Comparison of ENCODE assay signal across 8 cellular contexts in the genomic region with DNA sequence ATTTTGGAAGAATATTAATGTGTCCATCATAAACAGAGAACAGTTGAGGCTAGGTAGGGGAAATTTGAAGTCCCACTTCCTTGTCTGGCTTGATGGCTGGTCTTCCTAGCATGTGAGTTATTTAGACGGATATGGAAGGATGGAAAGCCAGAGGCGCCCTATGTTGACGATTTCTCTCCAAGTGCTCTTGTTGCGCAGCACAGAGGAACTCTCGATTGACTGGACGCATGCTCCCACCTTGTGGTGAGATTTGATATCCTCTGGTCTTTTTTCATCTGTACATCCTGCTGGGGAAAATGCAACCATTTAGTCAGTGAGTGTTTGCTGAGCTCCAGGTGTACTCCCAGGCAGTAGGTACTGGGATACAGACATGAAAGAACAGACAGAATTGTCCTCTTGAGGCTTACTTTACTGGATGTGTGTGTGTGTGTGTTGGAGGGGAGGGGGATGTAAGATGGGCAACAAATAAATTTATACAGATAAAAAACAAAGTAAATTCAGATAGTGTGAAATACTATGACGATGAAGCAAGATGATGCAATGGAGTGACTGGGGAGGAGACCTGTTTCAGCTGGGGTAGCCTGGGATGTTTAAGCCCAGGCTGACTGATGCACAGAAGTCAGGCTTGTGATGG.
DNase-seq lines count a peak whose midpoint lies in the region; ATAC-seq, FAIRE-seq and TF ChIP-seq lines count a peak whose summit lies in the region.

No MANE protein-coding gene starts in this region.

- peak; percentile 75 to 80 for TF ChIP-seq RAD21 in K562 (CRISPR knock-in tag; conservative IDR thresholded peaks at IDR 0.05 in 1 of 2, IDR thresholded peaks at IDR 0.05 in 1 of 2)

- H3K9ac ChIP-seq in K562 (ENCODE audit: insufficient read depth in 1 of 2, low read depth in 2 of 2, low read length in 2 of 2): no peak overlapping the region

- POLR2A ChIA-PET in Panc1 (lab: Charles Lee) (no interaction called here), K562 (lab: Yijun Ruan, JAX) (no interaction called here)

- no peaks in the 10 kb centered on the region for H4K20me1 ChIP-seq in K562 (replicated peaks; ENCODE audit: control insufficient read depth, insufficient read depth, low read length)

- TF ChIP-seq CTCF in LNCAP (IDR thresholded peaks at IDR 0.05) (peak; percentile 54), Panc1 (IDR thresholded peaks at IDR 0.05) (peak; percentile 78), K562 (IDR thresholded peaks at IDR 0.05 in 2 of 3, conservative IDR thresholded peaks at IDR 0.05 in 1 of 3; ENCODE audit: insufficient read depth in 2 of 3, low read depth in 1 of 3, low read length in 3 of 3) (peak; percentile 51 to 68 (median 53); a peak in 5 of 6 replicates)

- no peak for TF ChIP-seq EP300 in K562 (IDR thresholded peaks at IDR 0.05; ENCODE audit: low read length)

- H3K9me1 ChIP-seq in K562 (ENCODE audit: control insufficient read depth, insufficient read depth, low read length): no peaks in the 10 kb centered on the region

- CTCF ChIA-PET in Panc1 (lab: Charles Lee) (no interaction called here), K562 (lab: Yijun Ruan, JAX; ENCODE audit: low intra/inter-chr PET ratio) (interaction anchor here (1.2 kb wide), 1 partner anchor 315 kb away, joined by 5 read pairs; no protein-coding TSS in a partner anchor)

- H2AFZ ChIP-seq in K562 (ENCODE audit: low read depth, low read length): no peak overlapping the region

- no peaks in the 10 kb centered on the region for H3K79me2 ChIP-seq in K562 (ENCODE audit: control insufficient read depth, insufficient read depth, low read length)

- WGBS in K562 (ENCODE audit: insufficient coverage, low coverage, missing lambda C conversion rate): 0% methylated on average over 7 of the region's 7 CpGs
- no CpG with 5 or more reads among the region's 7 CpGs for WGBS in iPS DF 6.9 (ENCODE audit: insufficient coverage, insufficient read length)

- DNase-seq in activated T-cell treated with anti-CD3 and anti-CD28 coated beads for 48 hours (ENCODE audit: low read depth) (peak; percentile 15), activated T-cell treated with anti-CD3 and anti-CD28 coated beads for 4 hours (no peak), Panc1 (ENCODE audit: low read depth, low spot score) (peak; percentile 80), K562 (ENCODE audit: extremely low read depth in 1 of 4, low spot score in 3 of 4) (peak; percentile 19 to 58 (median 24)), iPS DF 6.9 (ENCODE audit: low read depth, low spot score) (peak; percentile 13)
- DNase-seq in stimulated activated CD4-positive, alpha-beta T cell treated with anti-CD3 and anti-CD28 coated beads, Interleukin-1b, Interleukin-23, amount 100 ng/mL, for 48 hours: peak; percentile 30
- no peak for DNase-seq in activated effector memory CD4-positive, alpha-beta T cell treated with Interleukin-2 at 50 U/mL for 16 hours

- H3K9me3 ChIP-seq in Panc1 (ENCODE audit: control insufficient read depth, insufficient read depth, low read depth, low read length) (no peaks in the 10 kb centered on the region), K562 (replicated peaks; ENCODE audit: control insufficient read depth, insufficient read depth, low read depth, low read length) (no peaks in the 10 kb centered on the region), iPS DF 6.9 (ENCODE audit: control insufficient read depth, insufficient read depth, low read length) (peaks cover 2% of the 10 kb centered on the region)

- intact Hi-C loops in Panc1 (cut with micrococcal nuclease; ENCODE audit: unreplicated experiment): loop anchor here (5.0 kb wide), 1 partner anchor 317 kb away; no protein-coding TSS in a partner anchor
- intact Hi-C loops in K562 (cut with micrococcal nuclease): loop anchor here (10.0 kb wide), 1 partner anchor 344 kb away; no protein-coding TSS in a partner anchor

- H3K4me2 ChIP-seq in K562 (ENCODE audit: insufficient read depth, low read length): no peak overlapping the region

- H3K36me3 ChIP-seq in Panc1 (ENCODE audit: control insufficient read depth, insufficient read depth, low read length): no peaks in the 10 kb centered on the region
- H3K36me3 ChIP-seq in K562 (ENCODE audit: control insufficient read depth, insufficient read depth, low read length): no peaks in the 10 kb centered on the region
- no peaks in the 10 kb centered on the region for H3K36me3 ChIP-seq in iPS DF 6.9 (ENCODE audit: control insufficient read depth, insufficient read depth, low read length)

- in situ Hi-C loops in Panc1 (cut with HindIII; ENCODE audit: low pct_unique_long_range_greater_than_20kb, low sequenced_read_pairs): no loop called here
- in situ Hi-C loops in K562 (cut with MboI): no loop called here

- H3K4me3 ChIP-seq in Panc1 (ENCODE audit: low read depth in 2 of 2, low read length in 2 of 2) (no peak overlapping the region), K562 (no peak overlapping the region), iPS DF 6.9 (ENCODE audit: low read length) (no peak overlapping the region)

- peak; percentile 99 for FAIRE-seq in K562 (lab: Jason Lieb, UNC)

- ATAC-seq in Panc1 (peak; percentile 99), K562 (peak; percentile 91)

- H3K27ac ChIP-seq in Panc1 (ENCODE audit: low read length) (no peak overlapping the region), K562 (ENCODE audit: extremely low read depth, low read depth, low read length) (no peak overlapping the region), iPS DF 6.9 (ENCODE audit: low read length) (no peak overlapping the region)

- H3K27me3 ChIP-seq in Panc1 (ENCODE audit: control insufficient read depth, insufficient read depth, low read length): no peaks in the 10 kb centered on the region; the same call in 1 of the 2 replicates
- H3K27me3 ChIP-seq in K562 (ENCODE audit: control insufficient read depth in 2 of 2, insufficient read depth in 2 of 2, low read length in 2 of 2): no peaks in the 10 kb centered on the region
- no peaks in the 10 kb centered on the region for H3K27me3 ChIP-seq in iPS DF 6.9 (ENCODE audit: control insufficient read depth, insufficient read depth, low read length)

- no peak for TF ChIP-seq POLR2A in K562 (conservative IDR thresholded peaks at IDR 0.05)

- no peaks in the 10 kb centered on the region; the same call in 1 of the 2 replicates for H3K4me1 ChIP-seq in Panc1 (ENCODE audit: control insufficient read depth, insufficient read depth, low read length)
- no peaks in the 10 kb centered on the region for H3K4me1 ChIP-seq in K562 (replicated peaks in 1 of 2; ENCODE audit: control insufficient read depth in 2 of 2, insufficient read depth in 2 of 2, low read length in 2 of 2)
- H3K4me1 ChIP-seq in iPS DF 6.9 (ENCODE audit: control insufficient read depth, insufficient read depth, low read length): no peaks in the 10 kb centered on the region

- BruUV-seq in Panc1 (replicated peaks; lab: Mats Ljungman, UMichigan) (no TSS peak), K562 (replicated peaks; lab: Mats Ljungman, UMichigan) (no TSS peak)

TF ChIP-seq in K562, 482 proteins besides CTCF, POLR2A, EP300 and RAD21:
- TF ChIP-seq NRF1 (conservative IDR thresholded peaks at IDR 0.05 in 1 of 2, IDR thresholded peaks at IDR 0.05 in 1 of 2): peak; percentile 17 to 26; a peak in 1 of 4 replicates
- TF ChIP-seq, protein P1, sequence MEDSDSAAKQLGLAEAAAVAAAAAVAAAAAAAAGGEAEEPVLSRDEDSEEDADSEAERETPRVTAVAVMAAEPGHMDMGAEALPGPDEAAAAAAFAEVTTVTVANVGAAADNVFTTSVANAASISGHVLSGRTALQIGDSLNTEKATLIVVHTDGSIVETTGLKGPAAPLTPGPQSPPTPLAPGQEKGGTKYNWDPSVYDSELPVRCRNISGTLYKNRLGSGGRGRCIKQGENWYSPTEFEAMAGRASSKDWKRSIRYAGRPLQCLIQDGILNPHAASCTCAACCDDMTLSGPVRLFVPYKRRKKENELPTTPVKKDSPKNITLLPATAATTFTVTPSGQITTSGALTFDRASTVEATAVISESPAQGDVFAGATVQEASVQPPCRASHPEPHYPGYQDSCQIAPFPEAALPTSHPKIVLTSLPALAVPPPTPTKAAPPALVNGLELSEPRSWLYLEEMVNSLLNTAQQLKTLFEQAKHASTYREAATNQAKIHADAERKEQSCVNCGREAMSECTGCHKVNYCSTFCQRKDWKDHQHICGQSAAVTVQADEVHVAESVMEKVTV (CRISPR knock-in tag; IDR thresholded peaks at IDR 0.05): peak; percentile 56; the same call in 1 of the 2 replicates
- TF ChIP-seq HNRNPLL (IDR thresholded peaks at IDR 0.05; ENCODE audit: low read depth, low read length, poor library complexity, severe bottlenecking): peak; percentile 65
- TF ChIP-seq CSDE1 (IDR thresholded peaks at IDR 0.05): no peak
- TF ChIP-seq ELF1 (tag; IDR thresholded peaks at IDR 0.05): no peak
- no peak for TF ChIP-seq CEBPG (CRISPR knock-in tag; IDR thresholded peaks at IDR 0.05)
- TF ChIP-seq CEBPG (tag; conservative IDR thresholded peaks at IDR 0.05 in 1 of 2, IDR thresholded peaks at IDR 0.05 in 1 of 2): peak in 1 of 2 experiments; percentile 46; a peak in 1 of 4 replicates
- peak; percentile 30 to 33; a peak in 1 of 4 replicates for TF ChIP-seq FOXK2 (conservative IDR thresholded peaks at IDR 0.05 in 1 of 2, IDR thresholded peaks at IDR 0.05 in 1 of 2; ENCODE audit: low read depth in 2 of 2)
- peak; percentile 52; the same call in 1 of the 2 replicates for TF ChIP-seq STAG1 (CRISPR knock-in tag; IDR thresholded peaks at IDR 0.05; ENCODE audit: borderline replicate concordance)
- TF ChIP-seq CREM (IDR thresholded peaks at IDR 0.05; ENCODE audit: low read depth): peak; percentile 29; the same call in 1 of the 2 replicates
- TF ChIP-seq C11orf30 (IDR thresholded peaks at IDR 0.05; ENCODE audit: low read depth): no peak
- TF ChIP-seq MXI1 (IDR thresholded peaks at IDR 0.05; ENCODE audit: low read depth, low read length): no peak
- TF ChIP-seq SMC3 (conservative IDR thresholded peaks at IDR 0.05; ENCODE audit: insufficient read depth, low read depth, low read length): peak; percentile 62
- no peak for TF ChIP-seq GATAD2B (IDR thresholded peaks at IDR 0.05; ENCODE audit: borderline replicate concordance)
- TF ChIP-seq, protein P2, sequence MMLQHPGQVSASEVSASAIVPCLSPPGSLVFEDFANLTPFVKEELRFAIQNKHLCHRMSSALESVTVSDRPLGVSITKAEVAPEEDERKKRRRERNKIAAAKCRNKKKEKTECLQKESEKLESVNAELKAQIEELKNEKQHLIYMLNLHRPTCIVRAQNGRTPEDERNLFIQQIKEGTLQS (IDR thresholded peaks at IDR 0.05): peak; percentile 26; the same call in 1 of the 2 replicates
- TF ChIP-seq, protein P2 (CRISPR knock-in tag; conservative IDR thresholded peaks at IDR 0.05): no peak

Comparison
In these comparisons a context has a peak if more than half of its experiments do, and no peak if none do; other contexts are left out.
1. DNase-seq: peak in activated T-cell treated with anti-CD3 and anti-CD28 coated beads for 48 hours (single experiment), Panc1 (single experiment), K562 (4 of 4), iPS DF 6.9 (single experiment) and stimulated activated CD4-positive, alpha-beta T cell treated with anti-CD3 and anti-CD28 coated beads, Interleukin-1b, Interleukin-23, amount 100 ng/mL, for 48 hours (single experiment); none in activated T-cell treated with anti-CD3 and anti-CD28 coated beads for 4 hours (single experiment) and activated effector memory CD4-positive, alpha-beta T cell treated with Interleukin-2 at 50 U/mL for 16 hours (single experiment).
2. Peak in every context shown above with its lines, with median percentiles within 50 percentile points of each other: CTCF ChIP-seq.